ENCODE assay signal across 8 cellular contexts in the genomic region with DNA sequence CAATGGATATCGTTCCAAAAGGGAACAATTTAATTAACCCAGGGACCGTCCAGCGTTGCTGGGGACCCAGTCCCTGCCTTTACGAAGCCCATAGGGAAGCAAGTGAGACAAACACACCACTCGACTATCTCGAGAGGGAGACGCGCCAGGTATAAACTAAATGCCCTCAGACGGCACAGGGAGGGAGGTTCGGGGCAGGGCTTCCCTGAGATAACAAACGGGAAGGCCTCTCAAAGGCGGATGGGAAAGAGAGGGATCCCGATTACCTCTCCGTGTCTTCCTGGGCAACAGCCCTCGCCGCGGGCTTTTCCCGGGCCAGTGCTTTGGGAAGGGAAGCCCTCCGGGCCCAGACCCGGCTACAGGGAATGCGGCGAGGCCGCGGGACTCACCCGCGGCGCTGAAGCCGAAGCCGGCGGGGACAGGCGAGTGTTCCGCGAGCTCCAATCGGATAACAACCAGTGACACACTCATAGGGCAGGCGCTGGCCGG. TPM values are rescaled to one million over a fixed set of nuclear protein-coding genes. Genes with fewer than 3 reads are reported as not detected.
DNase-seq lines count a peak whose midpoint lies in the region; ATAC-seq, FAIRE-seq and TF ChIP-seq lines count a peak whose summit lies in the region.

No MANE protein-coding gene starts in this region.

- TF ChIP-seq CTCF in kidney (IDR thresholded peaks at IDR 0.05; ENCODE audit: borderline replicate concordance, extremely low read depth, insufficient read depth) = no peak

- H3K27ac ChIP-seq in kidney (ENCODE audit: low read depth in 2 of 2, low read length in 2 of 2) (peak overlapping the region in 1 of 2 donors; percentile 53), substantia nigra (ENCODE audit: low read depth, low read length, poor library complexity, severe bottlenecking) (peak overlapping the region; percentile 84)

- H3K9me3 ChIP-seq in kidney (ENCODE audit: control insufficient read depth in 1 of 2, low read length in 2 of 2) = no peaks in the 10 kb centered on the region

- peaks cover 8 to 11% of the 10 kb centered on the region in 2 donors for H3K36me3 ChIP-seq in kidney (ENCODE audit: control insufficient read depth in 1 of 2, insufficient read depth in 2 of 2, low read length in 2 of 2)

- peak; percentile 1 for ATAC-seq in GM18517 (IDR thresholded peaks at IDR 0.05; ENCODE audit: unreplicated experiment)
- no peak for ATAC-seq in activated naive CD8-positive, alpha-beta T cell treated with anti-CD3 and anti-CD28 coated beads, Interleukin-2, amount 50 U/mL, for 24 hours

- peaks cover 2% of the 10 kb centered on the region for H3K27me3 Mint-ChIP-seq in activated naive CD8-positive, alpha-beta T cell treated with anti-CD3 and anti-CD28 coated beads, Interleukin-2, amount 50 U/mL, for 24 hours

- H3K36me3 Mint-ChIP-seq in activated naive CD8-positive, alpha-beta T cell treated with anti-CD3 and anti-CD28 coated beads, Interleukin-2, amount 50 U/mL, for 24 hours (ENCODE audit: low read depth) = peaks cover 26% of the 10 kb centered on the region

- FAIRE-seq in kidney (lab: Jason Lieb, UNC) (no peak), RCC 7860 (lab: Jason Lieb, UNC) (no peak)

- peaks cover 13 to 18% of the 10 kb centered on the region in 2 donors for H3K4me1 ChIP-seq in kidney (ENCODE audit: control insufficient read depth in 1 of 2, insufficient read depth in 1 of 2, low read depth in 1 of 2, low read length in 2 of 2)

- H3K4me3 ChIP-seq in kidney (ENCODE audit: low read length in 2 of 2) = peak overlapping the region; percentile 100

- peak overlapping the region; percentile 96 for H3K4me3 Mint-ChIP-seq in activated naive CD8-positive, alpha-beta T cell treated with anti-CD3 and anti-CD28 coated beads, Interleukin-2, amount 50 U/mL, for 24 hours

- DNase-seq in A172 (ENCODE audit: low spot score) (peak; percentile 4), HT-29 (ENCODE audit: low spot score) (peak; percentile 53), kidney (no peak), substantia nigra (lab: John Stamatoyannopoulos, UW) (peak in 6 of 49 donors; percentile 21 to 52 (median 27)), RCC 7860 (ENCODE audit: low spot score) (no peak), NOMO-1 treated with DMSO at 0.1 percent for 48 hours (lab: John Stamatoyannopoulos, UW; ENCODE audit: unreplicated experiment) (no peak)
- DNase-seq in activated naive CD8-positive, alpha-beta T cell treated with anti-CD3 and anti-CD28 coated beads, Interleukin-2, amount 50 U/mL, for 24 hours = peak; percentile 14

- peak overlapping the region; percentile 66 to 97 for H3K9ac ChIP-seq in kidney (ENCODE audit: low read length in 2 of 2)

- peaks cover 39% of the 10 kb centered on the region for H3K4me1 Mint-ChIP-seq in activated naive CD8-positive, alpha-beta T cell treated with anti-CD3 and anti-CD28 coated beads, Interleukin-2, amount 50 U/mL, for 24 hours

- no peaks in the 10 kb centered on the region for H3K9me3 Mint-ChIP-seq in activated naive CD8-positive, alpha-beta T cell treated with anti-CD3 and anti-CD28 coated beads, Interleukin-2, amount 50 U/mL, for 24 hours

- peak overlapping the region; percentile 98 for H3K27ac Mint-ChIP-seq in activated naive CD8-positive, alpha-beta T cell treated with anti-CD3 and anti-CD28 coated beads, Interleukin-2, amount 50 U/mL, for 24 hours

- intact Hi-C loops in kidney (cut with DNase I) = no loop called here

RNA-seq across cellular contexts. Expression of a gene that starts 0.4 kb away (rescaled TPM):
- total RNA-seq in A172 (2014; rRNA removed; shearing (Covaris generic)) = 12.4 and 13.6 TPM in 2 replicates
- 7.2 and 9.0 TPM in 2 replicates for total RNA-seq in HT-29 (2014; rRNA removed; shearing (Covaris generic))
- total RNA-seq in kidney = 17.2 TPM
- polyA plus RNA-seq in kidney (ENCODE audit: insufficient read depth, low read depth, low replicate concordance) = 9.6 TPM

RNA-seq across cellular contexts. Expression of a gene that starts 0.5 kb away (rescaled TPM):
- total RNA-seq in A172 (2014; rRNA removed; shearing (Covaris generic)) = 3.4 and 10.9 TPM in 2 replicates
- 11.1 and 12.4 TPM in 2 replicates for total RNA-seq in HT-29 (2014; rRNA removed; shearing (Covaris generic))
- total RNA-seq in kidney = 33.7 TPM
- polyA plus RNA-seq in kidney (ENCODE audit: insufficient read depth, low read depth, low replicate concordance) = 47.0 TPM

Comparison
In these comparisons a context has a peak if more than half of its experiments do, and no peak if none do; other contexts are left out.
1. DNase-seq: peak in A172 (single experiment), HT-29 (single experiment) and activated naive CD8-positive, alpha-beta T cell treated with anti-CD3 and anti-CD28 coated beads, Interleukin-2, amount 50 U/mL, for 24 hours (single experiment); none in kidney (single experiment), RCC 7860 (single experiment) and NOMO-1 treated with DMSO at 0.1 percent for 48 hours (single experiment).